8 cellular contexts compared by ENCODE assay signal in the genomic region with DNA sequence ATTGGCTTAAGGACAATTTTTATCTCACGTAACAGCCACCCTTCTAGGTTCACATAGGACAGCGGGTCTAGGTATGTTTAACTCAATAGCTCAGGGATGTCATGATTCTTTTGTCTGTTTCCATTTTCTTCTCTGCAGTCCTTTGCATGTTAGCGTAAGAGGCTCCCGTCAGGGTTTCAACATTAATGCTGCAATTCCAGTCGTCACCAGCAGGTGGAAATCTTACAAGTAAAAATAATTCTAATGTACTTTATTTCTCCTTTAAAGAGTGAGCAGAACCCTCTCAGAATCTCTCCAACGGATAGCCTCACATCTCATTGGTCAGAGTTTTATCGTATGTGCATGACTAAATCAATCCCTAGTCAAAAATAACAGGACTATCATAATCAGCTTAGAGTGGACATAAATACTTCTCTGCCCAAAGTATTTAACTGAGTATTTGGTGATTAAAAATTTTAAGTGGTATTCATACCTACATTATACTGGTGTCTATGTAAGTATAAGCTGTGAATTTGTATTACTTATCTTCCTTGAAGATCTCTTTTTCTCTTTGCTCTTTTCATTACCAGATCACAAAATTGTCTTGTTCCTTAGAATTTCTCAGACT.
DNase-seq lines count a peak whose midpoint lies in the region; ATAC-seq and TF ChIP-seq lines count a peak whose summit lies in the region.

No MANE protein-coding gene starts in this region.

- H3K27ac ChIP-seq in MM.1S (ENCODE audit: low read length), result no peak overlapping the region
- no peak overlapping the region for H3K27ac ChIP-seq in WERI-Rb-1
- no peak overlapping the region for H3K27ac ChIP-seq in parathyroid adenoma

- no peak overlapping the region for H3K4me2 ChIP-seq in MM.1S (ENCODE audit: low read depth, low read length)
- no peak overlapping the region for H3K4me2 ChIP-seq in parathyroid adenoma (ENCODE audit: low read length)

- peak; percentile 70 for ATAC-seq in GM21515 (IDR thresholded peaks at IDR 0.05; ENCODE audit: unreplicated experiment)

- H4K20me1 ChIP-seq in MM.1S (ENCODE audit: insufficient read depth, low read length), result no peaks in the 10 kb centered on the region

- H3K36me3 ChIP-seq in MM.1S (replicated peaks; ENCODE audit: insufficient read depth, low read length), result no peaks in the 10 kb centered on the region
- no peaks in the 10 kb centered on the region for H3K36me3 ChIP-seq in WERI-Rb-1
- no peaks in the 10 kb centered on the region for H3K36me3 ChIP-seq in parathyroid adenoma (ENCODE audit: control insufficient read depth, insufficient read depth, low read length)

- H3K9me2 ChIP-seq in MM.1S (replicated peaks; ENCODE audit: insufficient read depth, low read length), result no peaks in the 10 kb centered on the region

- DNase-seq in NCI-H345 (lab: John Stamatoyannopoulos, UW) (peak; percentile 12), NCI-H345 treated with DMSO at 0.1 percent for 48 hours (lab: John Stamatoyannopoulos, UW; ENCODE audit: unreplicated experiment) (no peak), MM.1S (peak; percentile 72), WERI-Rb-1 (peak; percentile 80), fibroblast of pulmonary artery (ENCODE audit: low read depth) (peak; percentile 79), HuH-7.5 (ENCODE audit: low spot score) (no peak)

- no peaks in the 10 kb centered on the region for H3K9me3 ChIP-seq in MM.1S (replicated peaks; ENCODE audit: insufficient read depth, low read length)
- no peaks in the 10 kb centered on the region for H3K9me3 ChIP-seq in WERI-Rb-1 (ENCODE audit: severe bottlenecking)
- no peaks in the 10 kb centered on the region for H3K9me3 ChIP-seq in parathyroid adenoma (ENCODE audit: control insufficient read depth, low read length)

- H3K27me3 ChIP-seq in MM.1S (replicated peaks; ENCODE audit: insufficient read depth, low read length) (no peaks in the 10 kb centered on the region), WERI-Rb-1 (ENCODE audit: insufficient read depth, low read depth, severe bottlenecking) (no peaks in the 10 kb centered on the region), parathyroid adenoma (ENCODE audit: control insufficient read depth, insufficient read depth, low read length) (no peaks in the 10 kb centered on the region)

- H3K79me2 ChIP-seq in MM.1S (ENCODE audit: low read length) (no peaks in the 10 kb centered on the region), parathyroid adenoma (no peaks in the 10 kb centered on the region)

- H3K9ac ChIP-seq in MM.1S (ENCODE audit: low read length) (no peak overlapping the region), parathyroid adenoma (no peak overlapping the region)

- TF ChIP-seq CTCF in MM.1S (IDR thresholded peaks at IDR 0.05; ENCODE audit: low read length), result peak; percentile 73
- TF ChIP-seq CTCF in WERI-Rb-1 (IDR thresholded peaks at IDR 0.05; ENCODE audit: low read depth, low read length), result peak; percentile 49
- TF ChIP-seq CTCF in fibroblast of pulmonary artery (IDR thresholded peaks at IDR 0.05; ENCODE audit: low read length, missing control alignments), result peak; percentile 72
- peak; percentile 67 for TF ChIP-seq CTCF in parathyroid adenoma (IDR thresholded peaks at IDR 0.05)

- H3K4me1 ChIP-seq in MM.1S (ENCODE audit: low read length), result no peaks in the 10 kb centered on the region
- no peaks in the 10 kb centered on the region for H3K4me1 ChIP-seq in parathyroid adenoma

- H2AFZ ChIP-seq in MM.1S (ENCODE audit: low read length) (no peak overlapping the region), parathyroid adenoma (no peak overlapping the region)

- H3F3A ChIP-seq in MM.1S (ENCODE audit: insufficient read depth, low read length), result no peaks in the 10 kb centered on the region

- H3K4me3 ChIP-seq in MM.1S (ENCODE audit: low read length), result no peak overlapping the region
- no peak overlapping the region for H3K4me3 ChIP-seq in WERI-Rb-1 (ENCODE audit: low read depth, low read length)
- H3K4me3 ChIP-seq in fibroblast of pulmonary artery (replicated peaks; ENCODE audit: low read depth, low read length), result no peak overlapping the region
- H3K4me3 ChIP-seq in parathyroid adenoma (ENCODE audit: low read depth, low read length), result no peak overlapping the region

Comparison
In these comparisons a context has a peak if more than half of its experiments do, and no peak if none do; other contexts are left out.
1. DNase-seq: peak in NCI-H345 (single experiment), MM.1S (single experiment), WERI-Rb-1 (single experiment) and fibroblast of pulmonary artery (single experiment); none in NCI-H345 treated with DMSO at 0.1 percent for 48 hours (single experiment) and HuH-7.5 (single experiment).
2. Peak in every context shown above with its lines, with median percentiles within 50 percentile points of each other: CTCF ChIP-seq.